Comparison of ENCODE assay signal across 17 cellular contexts in genomic region chr3:123042413-123042812, GRCh38. TPM values are rescaled to one million over a fixed set of nuclear protein-coding genes. Genes with fewer than 3 reads are reported as not detected.
"Had no signal": no experiment of that assay in that cellular context is flagged by ENCODE, and none has a peak within 500 bp of the region (broad histone marks: within the 10 kb centered on the region; RNA-seq: fewer than 3 reads in every experiment).

No MANE protein-coding gene starts in this region.

- DNase-seq: activated B cell treated with CpG ODN at 0.5 μM for 24 hours; activated CD4-positive, alpha-beta T cell treated with anti-CD3 and anti-CD28 coated beads, Interleukin-2, amount 10 ng/mL, durations not matched to agents 24 days and 14 days; activated CD8-positive, alpha-beta memory T cell treated with anti-CD3 and anti-CD28 coated beads, Interleukin-2, amount 50 U/mL, for 48 hours; activated gamma-delta T cell; activated T-cell treated with anti-CD3 and anti-CD28 coated beads, Interleukin-2, amount 50 U/mL, for 72 hours; amniotic stem cell; central memory CD4-positive, alpha-beta T cell; effector CD4-positive, alpha-beta T cell; mesenchymal stem cell; small intestine; stimulated activated CD4-positive, alpha-beta T cell treated with anti-CD3 and anti-CD28 coated beads, Interleukin-4, amount 100 ng/mL, for 24 hours; stimulated activated naive CD4-positive, alpha-beta T cell had no signal

- H3K9me3 ChIP-seq: esophagus muscularis mucosa, tibial nerve had no signal

- FAIRE-seq: keratinocyte, small intestine had no signal

- H3K27ac ChIP-seq: coronary artery, esophagus muscularis mucosa, tibial nerve had no signal

- H3K4me1 ChIP-seq: esophagus muscularis mucosa, tibial nerve had no signal

- H3K4me3 ChIP-seq: coronary artery, esophagus muscularis mucosa, tibial nerve had no signal

- ATAC-seq: activated T-cell treated with anti-CD3 and anti-CD28 coated beads, Interleukin-2, amount 50 U/mL, for 72 hours; left lobe of liver had no signal

- H3K36me3 ChIP-seq: esophagus muscularis mucosa, tibial nerve had no signal

RNA-seq across cellular contexts. Expression of gene SEMA5B, which starts 14.8 kb away (rescaled TPM):
- total RNA-seq: activated CD4-positive, alpha-beta T cell treated with anti-CD3 and anti-CD28 coated beads, Interleukin-2, amount 10 ng/mL, durations not matched to agents 24 days and 14 days; activated T-cell treated with anti-CD3 and anti-CD28 coated beads, Interleukin-2, amount 50 U/mL, for 72 hours had no signal
